In the genomic region with DNA sequence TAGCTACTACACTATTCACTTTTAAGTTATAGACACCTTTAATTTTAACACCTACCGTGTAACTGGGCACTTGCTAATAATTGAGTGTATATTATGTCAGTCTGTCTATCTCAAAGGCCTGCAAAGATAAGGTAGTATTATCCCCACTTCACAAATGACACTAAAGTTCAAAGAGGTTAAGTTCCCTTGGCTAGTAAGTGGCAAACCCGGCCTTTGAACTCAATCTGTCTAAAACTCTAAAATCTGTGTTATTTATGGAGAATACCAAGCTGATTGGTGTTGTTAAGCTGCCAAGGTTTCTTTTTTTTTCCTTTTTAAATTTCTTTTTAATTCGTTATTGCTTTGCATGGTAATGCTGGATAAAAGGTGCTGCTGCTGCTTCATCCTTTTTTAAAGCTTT, we compare ENCODE assay signal across 24 cellular contexts.
"Had no signal": no experiment of that assay in that cellular context is flagged by ENCODE, and none has a peak within 500 bp of the region (broad histone marks: within the 10 kb centered on the region; RNA-seq: fewer than 3 reads in every experiment).

No MANE protein-coding gene starts in this region.

- H3K4me3 ChIP-seq: coronary artery, dorsolateral prefrontal cortex, esophagus muscularis mucosa, gastroesophageal sphincter, heart left ventricle, hepatocyte, left lung, lower lobe of right lung had no signal

- H2AFZ ChIP-seq: hepatocyte had no signal

- H3K4me2 ChIP-seq: hepatocyte had no signal

- ATAC-seq: foreskin keratinocyte, gastroesophageal sphincter, heart left ventricle, left colon, left lung, left ventricle myocardium superior, lower lobe of right lung had no signal

- H3K27ac ChIP-seq: coronary artery, dorsolateral prefrontal cortex, esophagus muscularis mucosa, foreskin keratinocyte, gastroesophageal sphincter, heart left ventricle, hepatocyte, left lung, lower lobe of right lung had no signal

- H3K4me3 Mint-ChIP-seq: immature natural killer cell had no signal

- FAIRE-seq: colon, endothelial cell of umbilical vein, frontal cortex had no signal

- H3K4me1 ChIP-seq: esophagus muscularis mucosa, foreskin keratinocyte, gastroesophageal sphincter, heart left ventricle, left lung, lower lobe of right lung had no signal

- H3K9me3 Mint-ChIP-seq: immature natural killer cell had no signal

- H3K27me3 ChIP-seq: dorsolateral prefrontal cortex, esophagus muscularis mucosa, foreskin keratinocyte, gastroesophageal sphincter, heart left ventricle, hepatocyte, left lung had no signal

- H3K9me3 ChIP-seq: esophagus muscularis mucosa, gastroesophageal sphincter, heart left ventricle, left lung, lower lobe of right lung had no signal

- DNase-seq: dermis blood vessel endothelial cell; dorsolateral prefrontal cortex; effector CD4-positive, alpha-beta T cell; effector memory CD4-positive, alpha-beta T cell; foreskin keratinocyte; heart left ventricle; hypothalamus; immature natural killer cell; islet precursor cell; kidney; kidney glomerular epithelial cell; left colon; left lung; left ventricle myocardium superior; lower lobe of right lung; mesendoderm; midbrain had no signal
